ENCODE assay signal across 1 cellular context in genomic region chrX:71068052-71068918, GRCh38.
TF ChIP-seq lines count a peak whose summit lies in the region.

SNX12 (minus strand) TSS chrX:71068334; CDS start chrX:71068306, 28 bp downstream.

TF ChIP-seq in HEK293, 187 proteins besides CTCF, POLR2A, EP300 and RAD21 (continued from another document and continues in another):
- TF ChIP-seq SETDB1 (IDR thresholded peaks at IDR 0.05; ENCODE audit: insufficient read length, low read length): no peak
- TF ChIP-seq ZNF214 (tag by site-specific recombination; IDR thresholded peaks at IDR 0.05; ENCODE audit: borderline replicate concordance): no peak
- 0 out of 2 replicates have a peak, but pooled peaks have one; percentile 13 for TF ChIP-seq ZBTB7A (tag by site-specific recombination; IDR thresholded peaks at IDR 0.05; ENCODE audit: low read depth)
- TF ChIP-seq KLF16 (tag by site-specific recombination; IDR thresholded peaks at IDR 0.05): 0 out of 2 replicates have a peak, but pooled peaks have one; percentile 45
- TF ChIP-seq ZBTB1 (tag by site-specific recombination; IDR thresholded peaks at IDR 0.05): no peak
- no peak for TF ChIP-seq ZNF654 (tag by site-specific recombination; IDR thresholded peaks at IDR 0.05; ENCODE audit: low read depth)
- no peak for TF ChIP-seq ZNF544 (tag by site-specific recombination; IDR thresholded peaks at IDR 0.05)
- no peak for TF ChIP-seq ZNF473 (tag by site-specific recombination; IDR thresholded peaks at IDR 0.05)
- no peak for TF ChIP-seq ZNF404 (tag by site-specific recombination; IDR thresholded peaks at IDR 0.05)
- no peak for TF ChIP-seq ZNF596 (tag by site-specific recombination; IDR thresholded peaks at IDR 0.05)
- TF ChIP-seq ZNF341 (tag by site-specific recombination; IDR thresholded peaks at IDR 0.05; ENCODE audit: low read depth): peak; percentile 60
- TF ChIP-seq BCL11B (tag by site-specific recombination; IDR thresholded peaks at IDR 0.05; ENCODE audit: low read depth): no peak
- TF ChIP-seq ZIC2 (tag by site-specific recombination; IDR thresholded peaks at IDR 0.05): peak; percentile 38
- TF ChIP-seq ZNF24 (tag by site-specific recombination; IDR thresholded peaks at IDR 0.05): no peak
- no peak for TF ChIP-seq ZNF610 (tag by site-specific recombination; IDR thresholded peaks at IDR 0.05; ENCODE audit: borderline replicate concordance)
- peak; percentile 47; the same call in 1 of the 2 replicates for TF ChIP-seq ZNF184 (tag by site-specific recombination; IDR thresholded peaks at IDR 0.05)
- peak; percentile 92 for TF ChIP-seq ZBTB26 (tag by site-specific recombination; optimal IDR thresholded peaks at IDR 0.05)
- TF ChIP-seq ZNF830 (tag by site-specific recombination; IDR thresholded peaks at IDR 0.05; ENCODE audit: low read depth): no peak
- no peak for TF ChIP-seq ZNF140 (tag by site-specific recombination; IDR thresholded peaks at IDR 0.05)
- no peak for TF ChIP-seq OVOL3 (tag by site-specific recombination; IDR thresholded peaks at IDR 0.05)
- no peak for TF ChIP-seq TCF7L2 (IDR thresholded peaks at IDR 0.05; ENCODE audit: borderline replicate concordance, low read depth, low read length)
- TF ChIP-seq KLF1 (tag by site-specific recombination; IDR thresholded peaks at IDR 0.05): peak; percentile 21; the same call in 1 of the 2 replicates
- no peak for TF ChIP-seq ZNF138 (tag by site-specific recombination; IDR thresholded peaks at IDR 0.05; ENCODE audit: borderline replicate concordance)
- TF ChIP-seq ZNF776 (tag by site-specific recombination; IDR thresholded peaks at IDR 0.05; ENCODE audit: borderline replicate concordance): no peak
- TF ChIP-seq ZNF585B (tag by site-specific recombination; IDR thresholded peaks at IDR 0.05): no peak
- TF ChIP-seq MYNN (tag by site-specific recombination; IDR thresholded peaks at IDR 0.05; ENCODE audit: borderline replicate concordance): 0 out of 2 replicates have a peak, but pooled peaks have one; percentile 20
- no peak for TF ChIP-seq ZNF174 (tag by site-specific recombination; IDR thresholded peaks at IDR 0.05)
- peak; percentile 92 for TF ChIP-seq KLF9 (tag by site-specific recombination; IDR thresholded peaks at IDR 0.05; ENCODE audit: low read depth)
- TF ChIP-seq ZBTB48 (tag by site-specific recombination; IDR thresholded peaks at IDR 0.05): 0 out of 2 replicates have a peak, but pooled peaks have one; percentile 9
- TF ChIP-seq RBAK (tag by site-specific recombination; IDR thresholded peaks at IDR 0.05): no peak
- peak; percentile 60 for TF ChIP-seq INSM2 (tag by site-specific recombination; IDR thresholded peaks at IDR 0.05)
- peak; percentile 43; the same call in 1 of the 2 replicates for TF ChIP-seq ZSCAN18 (tag by site-specific recombination; IDR thresholded peaks at IDR 0.05)
- TF ChIP-seq ZFHX2 (tag by site-specific recombination; conservative IDR thresholded peaks at IDR 0.05): peak; percentile 92
- no peak; the same call in 1 of the 2 replicates for TF ChIP-seq ZNF324 (tag by site-specific recombination; IDR thresholded peaks at IDR 0.05)
- TF ChIP-seq ZNF23 (tag by site-specific recombination; IDR thresholded peaks at IDR 0.05; ENCODE audit: borderline replicate concordance): no peak
- TF ChIP-seq REST (tag by site-specific recombination; IDR thresholded peaks at IDR 0.05): no peak
- TF ChIP-seq ZNF645 (tag by site-specific recombination; IDR thresholded peaks at IDR 0.05): no peak
- no peak for TF ChIP-seq ZNF169 (tag by site-specific recombination; IDR thresholded peaks at IDR 0.05)
- TF ChIP-seq ZNF488 (tag by site-specific recombination; IDR thresholded peaks at IDR 0.05): no peak
- TF ChIP-seq ZNF629 (tag by site-specific recombination; IDR thresholded peaks at IDR 0.05): peak; percentile 46; the same call in 1 of the 2 replicates
- peak; percentile 55 for TF ChIP-seq OSR2 (tag by site-specific recombination; IDR thresholded peaks at IDR 0.05)
- TF ChIP-seq PRDM1 (tag by site-specific recombination; IDR thresholded peaks at IDR 0.05): no peak
- TF ChIP-seq IKZF3 (tag by site-specific recombination; IDR thresholded peaks at IDR 0.05): peak; percentile 54; the same call in 1 of the 2 replicates
- peak; percentile 29; the same call in 1 of the 2 replicates for TF ChIP-seq ZBTB6 (tag by site-specific recombination; IDR thresholded peaks at IDR 0.05)
- TF ChIP-seq ZNF221 (tag by site-specific recombination; IDR thresholded peaks at IDR 0.05; ENCODE audit: borderline replicate concordance): no peak
- TF ChIP-seq ZNF549 (tag by site-specific recombination; IDR thresholded peaks at IDR 0.05): no peak
- no peak for TF ChIP-seq ZNF18 (tag by site-specific recombination; IDR thresholded peaks at IDR 0.05)
- TF ChIP-seq ZNF280D (tag by site-specific recombination; IDR thresholded peaks at IDR 0.05): no peak
- TF ChIP-seq AEBP2 (tag by site-specific recombination; IDR thresholded peaks at IDR 0.05; ENCODE audit: borderline replicate concordance): no peak
